14 cellular contexts compared by ENCODE assay signal in the genomic region with DNA sequence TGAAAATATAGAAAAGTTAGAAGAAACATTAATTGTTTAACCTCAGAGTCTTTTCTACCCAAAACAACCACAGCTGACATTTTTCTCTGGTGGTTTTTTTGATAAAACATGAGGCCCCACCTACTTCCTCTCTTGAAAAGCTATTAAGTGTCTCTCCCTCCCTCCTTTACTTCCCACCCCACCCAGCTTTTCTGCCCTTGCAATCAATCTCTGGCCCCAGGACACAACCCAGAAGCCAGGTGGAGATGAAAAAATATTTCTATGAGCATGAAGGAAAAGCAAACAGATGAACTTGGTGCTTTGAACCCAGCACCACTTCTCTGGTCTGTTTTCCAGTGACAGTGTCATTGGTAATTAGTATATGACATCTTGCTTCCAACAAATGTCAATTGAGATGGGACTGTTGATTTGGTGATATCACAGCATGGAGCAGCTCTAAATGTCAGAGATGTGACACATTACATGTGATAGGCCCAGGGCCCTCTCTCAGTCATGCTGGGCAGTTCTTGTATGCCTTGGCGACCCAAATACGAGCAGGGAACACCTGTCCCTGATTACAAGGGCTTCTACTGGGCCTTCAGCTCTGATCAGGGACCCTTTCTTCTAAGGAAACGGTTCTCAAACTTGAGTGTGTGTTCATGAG. TPM values are rescaled to one million over a fixed set of nuclear protein-coding genes. Genes with fewer than 3 reads are reported as not detected.
DNase-seq lines count a peak whose midpoint lies in the region; ATAC-seq, FAIRE-seq and TF ChIP-seq lines count a peak whose summit lies in the region.
"Had no signal": no experiment of that assay in that cellular context is flagged by ENCODE, and none has a peak within 500 bp of the region (broad histone marks: within the 10 kb centered on the region; RNA-seq: fewer than 3 reads in every experiment).

No MANE protein-coding gene starts in this region.

- intact Hi-C loops in GM12878 (cut with micrococcal nuclease; ENCODE audit: unreplicated experiment) (no loop called here), A673 (cut with micrococcal nuclease; ENCODE audit: unreplicated experiment) (no loop called here)

- DNase-seq in activated naive CD4-positive, alpha-beta T cell treated with anti-CD3 and anti-CD28 coated beads, Interleukin-2, amount 10 ng/mL, durations not matched to agents 7 days and 5 days: peak; percentile 59
- no peak for DNase-seq in activated naive CD4-positive, alpha-beta T cell treated with Interleukin-2 at 50 U/mL for 16 hours
- DNase-seq in Peyer's patch: no peak
- no peak for DNase-seq in GM12878 (ENCODE audit: low read depth, low spot score)
- DNase-seq in stimulated activated naive CD8-positive, alpha-beta T cell treated with anti-CD3 and anti-CD28 coated beads, Interleukin-15, Interleukin-2, amounts not matched to agents 100 U/mL and 50 U/mL, for 24 hours: peak; percentile 55
- DNase-seq in A673 (ENCODE audit: low spot score): no peak
- no peak for DNase-seq in mesenteric fat pad (ENCODE audit: low spot score)
- DNase-seq: H7, NCI-H82, ovary, substantia nigra, T1000 had no signal

- RAD21 ChIA-PET in GM12878 (lab: Charles Lee; ENCODE audit: unreplicated experiment): interaction anchor here (0.6 to 10.6 kb wide), 17 partner anchors 12 to 143 kb away, joined by 3 to 248 read pairs (median 5); a partner anchor contains a TSS

- peak; percentile 30; the same call in 1 of the 3 replicates for ATAC-seq in GM12878
- ATAC-seq in stimulated activated naive CD8-positive, alpha-beta T cell treated with anti-CD3 and anti-CD28 coated beads, Interleukin-15, Interleukin-2, amounts not matched to agents 100 U/mL and 50 U/mL, for 24 hours: peak; percentile 87
- ATAC-seq in HG03097 (IDR thresholded peaks at IDR 0.05; ENCODE audit: low FRiP score, unreplicated experiment): no peak

- no peaks in the 10 kb centered on the region for H3K27me3 ChIP-seq in Peyer's patch
- H3K27me3 ChIP-seq in GM12878 (replicated peaks in 1 of 2; ENCODE audit: control insufficient read depth in 2 of 2, insufficient read depth in 2 of 2, low read length in 1 of 2): no peaks in the 10 kb centered on the region
- peaks cover 9% of the 10 kb centered on the region for H3K27me3 ChIP-seq in A673 (replicated peaks; ENCODE audit: insufficient read depth, low read depth, low read length, poor library complexity)
- H3K27me3 ChIP-seq: ovary had no signal

- H3K4me3 Mint-ChIP-seq in activated naive CD4-positive, alpha-beta T cell treated with anti-CD3 and anti-CD28 coated beads, Interleukin-2, amount 10 ng/mL, durations not matched to agents 7 days and 5 days: peak overlapping the region; percentile 32

- FAIRE-seq in GM12878 (lab: Jason Lieb, UNC): no peak

- peaks cover 72% of the 10 kb centered on the region for H3K4me1 Mint-ChIP-seq in activated naive CD4-positive, alpha-beta T cell treated with anti-CD3 and anti-CD28 coated beads, Interleukin-2, amount 10 ng/mL, durations not matched to agents 7 days and 5 days

- POLR2A ChIA-PET in GM12878 (lab: Charles Lee) (interaction anchor here (0.7 to 2.0 kb wide), 5 partner anchors 10 to 100 kb away, joined by 3 to 7 read pairs (median 3); a partner anchor contains a TSS), A673 (lab: Charles Lee; ENCODE audit: low non-redundant PET) (no interaction called here)

- H2AFZ ChIP-seq in GM12878 (ENCODE audit: control insufficient read depth, low read depth, low read length): no peak overlapping the region

- SMC1A ChIA-PET in GM12878 (lab: Charles Lee; ENCODE audit: uncharacterized antibody, unreplicated experiment): interaction anchor here (0.6 to 14.9 kb wide), 18 partner anchors 8 to 341 kb away, joined by 3 to 295 read pairs (median 8); a partner anchor contains a TSS

- peaks cover 18% of the 10 kb centered on the region for H3K9me3 Mint-ChIP-seq in activated naive CD4-positive, alpha-beta T cell treated with anti-CD3 and anti-CD28 coated beads, Interleukin-2, amount 10 ng/mL, durations not matched to agents 7 days and 5 days

- H3K36me3 ChIP-seq in Peyer's patch (no peaks in the 10 kb centered on the region), GM12878 (ENCODE audit: control insufficient read depth in 2 of 2, insufficient read depth in 2 of 2, low read length in 1 of 2) (no peaks in the 10 kb centered on the region; a peak in 1 of 4 replicates), A673 (ENCODE audit: insufficient read depth, low read length, poor library complexity, severe bottlenecking) (no peaks in the 10 kb centered on the region)
- H3K36me3 ChIP-seq: ovary had no signal

- WGBS in GM12878 (ENCODE audit: insufficient coverage, insufficient replicate concordance, low lambda C conversion rate, missing lambda C conversion rate): 66% methylated on average over 3 of the region's 3 CpGs

- H3K4me2 ChIP-seq in GM12878 (ENCODE audit: control insufficient read depth, insufficient read depth): no peak overlapping the region

- in situ Hi-C loops in GM12878 (cut with MboI): no loop called here

- H3K27ac Mint-ChIP-seq in activated naive CD4-positive, alpha-beta T cell treated with anti-CD3 and anti-CD28 coated beads, Interleukin-2, amount 10 ng/mL, durations not matched to agents 7 days and 5 days: peak overlapping the region; percentile 98

- no peak for TF ChIP-seq EP300 in GM12878 (IDR thresholded peaks at IDR 0.05; ENCODE audit: borderline replicate concordance in 1 of 2, control insufficient read depth in 1 of 2, low read depth in 2 of 2, low read length in 2 of 2)

- H3K27me3 Mint-ChIP-seq in activated naive CD4-positive, alpha-beta T cell treated with anti-CD3 and anti-CD28 coated beads, Interleukin-2, amount 10 ng/mL, durations not matched to agents 7 days and 5 days: no peaks in the 10 kb centered on the region

- no peaks in the 10 kb centered on the region for H3K79me2 ChIP-seq in GM12878 (ENCODE audit: control insufficient read depth, insufficient read depth, low read length)

- H3K4me1 ChIP-seq in Peyer's patch: peaks cover 0 to 23% (median 7%) of the 10 kb centered on the region in 4 donors
- peaks cover 18% of the 10 kb centered on the region for H3K4me1 ChIP-seq in GM12878 (ENCODE audit: control insufficient read depth, insufficient read depth, low read length)
- no peaks in the 10 kb centered on the region for H3K4me1 ChIP-seq in A673 (ENCODE audit: insufficient read depth, low read length, poor library complexity, severe bottlenecking)

- H3K9ac ChIP-seq in GM12878 (ENCODE audit: control insufficient read depth, insufficient read depth, low read length): no peak overlapping the region

- CTCF ChIA-PET in activated naive CD4-positive, alpha-beta T cell treated with anti-CD3 and anti-CD28 coated beads, Interleukin-2, amount 10 ng/mL, durations not matched to agents 7 days and 5 days (lab: Charles Lee): interaction anchor here (0.7 to 11.6 kb wide), 13 partner anchors 12 to 145 kb away, joined by 3 to 304 read pairs (median 3); a partner anchor contains a TSS
- CTCF ChIA-PET in GM12878 (lab: Yijun Ruan, JAX) (interaction anchor here (0.6 to 13.1 kb wide), 18 partner anchors 8 to 132 kb away, joined by 3 to 503 read pairs (median 5); a partner anchor contains a TSS), A673 (lab: Charles Lee) (interaction anchor here (0.6 kb wide), 1 partner anchor 134 kb away, joined by 3 read pairs; no protein-coding TSS in a partner anchor)

- BruUV-seq in GM12878 (replicated peaks; lab: Mats Ljungman, UMichigan) (no TSS peak), A673 (replicated peaks; lab: Mats Ljungman, UMichigan) (no TSS peak)

- H3K9me3 ChIP-seq in Peyer's patch (no peaks in the 10 kb centered on the region), GM12878 (replicated peaks; ENCODE audit: control insufficient read depth, insufficient read depth, low read length) (peaks cover under 1% of the 10 kb centered on the region; the same call in 1 of the 3 replicates), A673 (ENCODE audit: low read depth, low read length, poor library complexity, severe bottlenecking) (no peaks in the 10 kb centered on the region)
- H3K9me3 ChIP-seq: ovary had no signal

- H4K20me1 ChIP-seq in GM12878 (ENCODE audit: control insufficient read depth, insufficient read depth): no peaks in the 10 kb centered on the region

- H3K36me3 Mint-ChIP-seq in activated naive CD4-positive, alpha-beta T cell treated with anti-CD3 and anti-CD28 coated beads, Interleukin-2, amount 10 ng/mL, durations not matched to agents 7 days and 5 days: peaks cover 26% of the 10 kb centered on the region

- TF ChIP-seq POLR2A in Peyer's patch (IDR thresholded peaks at IDR 0.05) (no peak), GM12878 (IDR thresholded peaks at IDR 0.05; ENCODE audit: low read depth, low read length) (no peak)

- no peak for TF ChIP-seq RAD21 in GM12878 (IDR thresholded peaks at IDR 0.05; ENCODE audit: insufficient read depth, low read depth, low read length)

- no peak overlapping the region for H3K4me3 ChIP-seq in Peyer's patch
- no peak overlapping the region for H3K4me3 ChIP-seq in GM12878
- H3K4me3 ChIP-seq in A673 (ENCODE audit: low read depth, low read length, poor library complexity, severe bottlenecking): no peak overlapping the region
- H3K4me3 ChIP-seq: ovary had no signal

- TF ChIP-seq CTCF in Peyer's patch (IDR thresholded peaks at IDR 0.05): no peak
- TF ChIP-seq CTCF in GM12878 (IDR thresholded peaks at IDR 0.05 in 2 of 3, conservative IDR thresholded peaks at IDR 0.05 in 1 of 3; ENCODE audit: control insufficient read depth in 2 of 3, extremely low read depth in 1 of 3, insufficient read depth in 1 of 3, low read depth in 3 of 3, low read length in 3 of 3): no peak
- no peak for TF ChIP-seq CTCF in A673 (conservative IDR thresholded peaks at IDR 0.05; ENCODE audit: low read depth, low read length)

- H3K27ac ChIP-seq in Peyer's patch (peak overlapping the region in 3 of 4 donors; percentile 34 to 70 (median 41)), GM12878 (ENCODE audit: control insufficient read depth, insufficient read depth) (no peak overlapping the region), A673 (ENCODE audit: low read depth, low read length, poor library complexity, severe bottlenecking) (no peak overlapping the region)
- H3K27ac ChIP-seq: ovary had no signal

RNA-seq across cellular contexts. Expression of a gene that starts 23.9 kb away (rescaled TPM):
- total RNA-seq in Peyer's patch (not detected), GM12878 (2014; rRNA removed) (0.23 and 0.65 TPM in 2 replicates), GM12878 (2014; rRNA removed; fragmentation: Illumina TruSeq; extraction: Trizol) (0.18 and 0.45 TPM in 2 replicates), GM12878 (2021) (0.46 and 0.66 TPM in 2 replicates), A673 (2021) (not detected in 2 replicates), mesenteric fat pad (0.39 TPM)
- total RNA-seq in GM12878 (2013; cell fraction: nucleolus; rRNA removed): 1.6 TPM in 2 replicates
- 0.18 TPM for polyA plus RNA-seq in GM12878 (2011; ENCODE audit: low read depth)
- polyA plus RNA-seq in GM12878 (2011; rRNA removed) (0.49 and 0.50 TPM in 2 replicates), GM12878 (2014; fragmentation: Illumina TruSeq; extraction: Trizol) (0.22 and 0.24 TPM in 2 replicates), GM12878 (2014; fragmentation: Nextera tagmentation; extraction: Ambion mirVana) (under 1 TPM in 1 of 2 experiments, not detected in 1; 0.05 TPM), GM12878 (2014; rRNA removed) (0.29 and 0.57 TPM in 2 replicates), GM12878 (2016; fragmentation: Nextera tagmentation; extraction: Ambion mirVana) (under 1 TPM in 1 of 2 experiments, not detected in 1; 0.09 TPM)
- 0.53 and 0.61 TPM in 2 replicates for polyA plus RNA-seq in GM12878 (2011; cell fraction: cytosol; rRNA removed)
- 1.8 and 2.9 TPM in 2 replicates for polyA plus RNA-seq in GM12878 (2011; cell fraction: nucleus; rRNA removed)
- polyA plus RNA-seq in GM12878 (2012): 0.35 and 0.37 TPM in 2 replicates
- polyA minus RNA-seq in GM12878 (2011; rRNA and poly(A)+ RNA removed): 0.15 and 0.41 TPM in 2 replicates
- polyA minus RNA-seq in GM12878 (2011; cell fraction: cytosol; rRNA and poly(A)+ RNA removed): not detected in 2 replicates
- polyA minus RNA-seq in GM12878 (2011; cell fraction: nucleus; rRNA and poly(A)+ RNA removed): 0.48 and 0.57 TPM in 2 replicates
- total RNA-seq: kidney epithelial cell had no signal

RNA-seq across cellular contexts. Expression of a gene that starts 33.0 kb away (rescaled TPM):
- total RNA-seq in Peyer's patch (10 to 100 TPM in 3 of 4 donors, 1 to 10 TPM in 1; 9.8 to 50.3 (median 23.9) TPM), GM12878 (2014; rRNA removed) (12.0 and 12.5 TPM in 2 replicates), GM12878 (2014; rRNA removed; fragmentation: Illumina TruSeq; extraction: Trizol) (6.5 and 8.8 TPM in 2 replicates), GM12878 (2021) (10.8 and 11.8 TPM in 2 replicates), A673 (2021) (not detected in 2 replicates), mesenteric fat pad (32.1 TPM)
- total RNA-seq in GM12878 (2013; cell fraction: nucleolus; rRNA removed): 57.8 and 59.8 TPM in 2 replicates
- polyA plus RNA-seq in GM12878 (2011; ENCODE audit: low read depth): 22.6 TPM
- polyA plus RNA-seq in GM12878 (2011; rRNA removed) (29.5 and 45.9 TPM in 2 replicates), GM12878 (2014; fragmentation: Illumina TruSeq; extraction: Trizol) (5.9 and 13.7 TPM in 2 replicates), GM12878 (2014; fragmentation: Nextera tagmentation; extraction: Ambion mirVana) (1 to 10 TPM in 1 of 2 experiments, under 1 TPM in 1; 0.77 to 1.4 TPM), GM12878 (2014; rRNA removed) (11.0 and 18.7 TPM in 2 replicates), GM12878 (2016; fragmentation: Nextera tagmentation; extraction: Ambion mirVana) (1 to 10 TPM; 7.4 to 8.5 TPM)
- polyA plus RNA-seq in GM12878 (2011; cell fraction: cytosol; rRNA removed): 38.2 and 61.8 TPM in 2 replicates
- 57.3 and 71.0 TPM in 2 replicates for polyA plus RNA-seq in GM12878 (2011; cell fraction: nucleus; rRNA removed)
- 13.8 and 14.8 TPM in 2 replicates for polyA plus RNA-seq in GM12878 (2012)
- 76.7 and 94.2 TPM in 2 replicates for polyA minus RNA-seq in GM12878 (2011; rRNA and poly(A)+ RNA removed)
- polyA minus RNA-seq in GM12878 (2011; cell fraction: cytosol; rRNA and poly(A)+ RNA removed): 17.8 and 20.6 TPM in 2 replicates
- 57.1 and 67.5 TPM in 2 replicates for polyA minus RNA-seq in GM12878 (2011; cell fraction: nucleus; rRNA and poly(A)+ RNA removed)
- total RNA-seq: H7 had no signal

Comparison
In these comparisons a context has a peak if more than half of its experiments do, and no peak if none do; other contexts are left out.
1. DNase-seq: peak in activated naive CD4-positive, alpha-beta T cell treated with anti-CD3 and anti-CD28 coated beads, Interleukin-2, amount 10 ng/mL, durations not matched to agents 7 days and 5 days (single experiment) and stimulated activated naive CD8-positive, alpha-beta T cell treated with anti-CD3 and anti-CD28 coated beads, Interleukin-15, Interleukin-2, amounts not matched to agents 100 U/mL and 50 U/mL, for 24 hours (single experiment); none in activated naive CD4-positive, alpha-beta T cell treated with Interleukin-2 at 50 U/mL for 16 hours (single experiment), Peyer's patch (0 of 3), GM12878 (single experiment), A673 (single experiment) and mesenteric fat pad (single experiment).
2. H3K27ac ChIP-seq: peak in Peyer's patch (3 of 4); none in GM12878 (single experiment) and A673 (single experiment).